In the genomic region with DNA sequence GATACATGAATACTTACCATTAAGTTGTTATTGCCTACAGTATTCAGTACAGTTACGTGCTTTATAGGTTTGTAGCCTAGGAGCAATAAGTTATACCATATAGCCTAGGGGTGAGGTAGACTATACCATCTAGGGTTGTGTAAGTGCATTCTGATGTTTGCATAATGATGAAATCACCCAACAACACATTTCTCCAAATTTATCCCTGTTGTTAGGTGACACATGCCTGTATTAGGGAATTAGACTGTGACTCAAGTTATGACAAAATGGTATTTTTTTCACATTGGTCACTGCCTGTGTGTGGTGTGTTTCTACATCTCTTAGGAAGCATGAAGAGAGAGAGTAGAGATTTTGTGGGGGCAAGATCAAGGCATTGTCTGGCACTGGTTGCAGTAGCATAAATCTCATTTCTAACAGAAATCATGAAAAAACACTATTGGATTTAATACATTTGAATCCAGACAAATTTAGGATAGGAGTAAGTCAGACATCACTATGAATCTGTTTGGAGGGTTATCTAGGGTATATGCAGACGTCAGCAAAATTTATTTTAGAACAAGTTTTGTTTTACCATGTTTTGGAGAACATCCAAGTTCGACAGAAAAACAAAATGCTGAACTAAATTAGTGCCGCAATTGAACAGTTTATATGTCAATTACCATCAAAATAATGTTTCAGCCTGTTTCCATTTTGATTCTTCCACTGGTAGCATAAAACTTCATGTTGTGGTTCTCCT, we compare ENCODE assay signal across 1 cellular context.
TF ChIP-seq lines count a peak whose summit lies in the region.

No MANE protein-coding gene starts in this region.

TF ChIP-seq in K562, 482 proteins besides CTCF, POLR2A, EP300 and RAD21 (continued from another document):
- TF ChIP-seq, protein P1, sequence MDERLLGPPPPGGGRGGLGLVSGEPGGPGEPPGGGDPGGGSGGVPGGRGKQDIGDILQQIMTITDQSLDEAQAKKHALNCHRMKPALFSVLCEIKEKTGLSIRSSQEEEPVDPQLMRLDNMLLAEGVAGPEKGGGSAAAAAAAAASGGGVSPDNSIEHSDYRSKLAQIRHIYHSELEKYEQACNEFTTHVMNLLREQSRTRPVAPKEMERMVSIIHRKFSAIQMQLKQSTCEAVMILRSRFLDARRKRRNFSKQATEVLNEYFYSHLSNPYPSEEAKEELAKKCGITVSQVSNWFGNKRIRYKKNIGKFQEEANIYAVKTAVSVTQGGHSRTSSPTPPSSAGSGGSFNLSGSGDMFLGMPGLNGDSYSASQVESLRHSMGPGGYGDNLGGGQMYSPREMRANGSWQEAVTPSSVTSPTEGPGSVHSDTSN (CRISPR knock-in tag; IDR thresholded peaks at IDR 0.05; ENCODE audit: low read depth), result no peak
- TF ChIP-seq, protein P1 (tag; conservative IDR thresholded peaks at IDR 0.05; ENCODE audit: low read depth), result no peak
- peak; percentile 95 for TF ChIP-seq MAFK (IDR thresholded peaks at IDR 0.05; ENCODE audit: low read length)
- TF ChIP-seq CHD4 (IDR thresholded peaks at IDR 0.05; ENCODE audit: insufficient read depth, insufficient replicate concordance, low read depth, low read length, poor library complexity, severe bottlenecking), result no peak
- no peak for TF ChIP-seq ARID1B (IDR thresholded peaks at IDR 0.05)
- no peak for TF ChIP-seq PTBP1 (IDR thresholded peaks at IDR 0.05; ENCODE audit: low read depth, low read length)
- TF ChIP-seq ZNF316 (IDR thresholded peaks at IDR 0.05), result peak; percentile 89
- no peak for TF ChIP-seq FOS (IDR thresholded peaks at IDR 0.05; ENCODE audit: extremely low read depth, insufficient read length)
- no peak for TF ChIP-seq CEBPG (CRISPR knock-in tag; IDR thresholded peaks at IDR 0.05)
- 0 out of 4 replicates have a peak, but pooled peaks of 1 of the 2 experiments have one; percentile 9 for TF ChIP-seq CEBPG (tag; conservative IDR thresholded peaks at IDR 0.05 in 1 of 2, IDR thresholded peaks at IDR 0.05 in 1 of 2)
- TF ChIP-seq, protein P2, sequence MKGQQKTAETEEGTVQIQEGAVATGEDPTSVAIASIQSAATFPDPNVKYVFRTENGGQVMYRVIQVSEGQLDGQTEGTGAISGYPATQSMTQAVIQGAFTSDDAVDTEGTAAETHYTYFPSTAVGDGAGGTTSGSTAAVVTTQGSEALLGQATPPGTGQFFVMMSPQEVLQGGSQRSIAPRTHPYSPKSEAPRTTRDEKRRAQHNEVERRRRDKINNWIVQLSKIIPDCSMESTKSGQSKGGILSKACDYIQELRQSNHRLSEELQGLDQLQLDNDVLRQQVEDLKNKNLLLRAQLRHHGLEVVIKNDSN (CRISPR knock-in tag; IDR thresholded peaks at IDR 0.05), result no peak
- TF ChIP-seq PTTG1 (tag; IDR thresholded peaks at IDR 0.05; ENCODE audit: low read depth), result no peak
- TF ChIP-seq ZNF217 (CRISPR knock-in tag; IDR thresholded peaks at IDR 0.05), result no peak
- TF ChIP-seq MAFG (tag; conservative IDR thresholded peaks at IDR 0.05), result peak; percentile 80
- TF ChIP-seq, protein P3, sequence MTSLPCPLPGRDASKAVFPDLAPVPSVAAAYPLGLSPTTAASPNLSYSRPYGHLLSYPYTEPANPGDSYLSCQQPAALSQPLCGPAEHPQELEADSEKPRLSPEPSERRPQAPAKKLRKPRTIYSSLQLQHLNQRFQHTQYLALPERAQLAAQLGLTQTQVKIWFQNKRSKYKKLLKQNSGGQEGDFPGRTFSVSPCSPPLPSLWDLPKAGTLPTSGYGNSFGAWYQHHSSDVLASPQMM (CRISPR knock-in tag; IDR thresholded peaks at IDR 0.05), result no peak
- TF ChIP-seq C11orf30 (IDR thresholded peaks at IDR 0.05; ENCODE audit: low read depth), result peak; percentile 76
- TF ChIP-seq ZNF695 (CRISPR knock-in tag; IDR thresholded peaks at IDR 0.05), result no peak
- TF ChIP-seq, protein P4, sequence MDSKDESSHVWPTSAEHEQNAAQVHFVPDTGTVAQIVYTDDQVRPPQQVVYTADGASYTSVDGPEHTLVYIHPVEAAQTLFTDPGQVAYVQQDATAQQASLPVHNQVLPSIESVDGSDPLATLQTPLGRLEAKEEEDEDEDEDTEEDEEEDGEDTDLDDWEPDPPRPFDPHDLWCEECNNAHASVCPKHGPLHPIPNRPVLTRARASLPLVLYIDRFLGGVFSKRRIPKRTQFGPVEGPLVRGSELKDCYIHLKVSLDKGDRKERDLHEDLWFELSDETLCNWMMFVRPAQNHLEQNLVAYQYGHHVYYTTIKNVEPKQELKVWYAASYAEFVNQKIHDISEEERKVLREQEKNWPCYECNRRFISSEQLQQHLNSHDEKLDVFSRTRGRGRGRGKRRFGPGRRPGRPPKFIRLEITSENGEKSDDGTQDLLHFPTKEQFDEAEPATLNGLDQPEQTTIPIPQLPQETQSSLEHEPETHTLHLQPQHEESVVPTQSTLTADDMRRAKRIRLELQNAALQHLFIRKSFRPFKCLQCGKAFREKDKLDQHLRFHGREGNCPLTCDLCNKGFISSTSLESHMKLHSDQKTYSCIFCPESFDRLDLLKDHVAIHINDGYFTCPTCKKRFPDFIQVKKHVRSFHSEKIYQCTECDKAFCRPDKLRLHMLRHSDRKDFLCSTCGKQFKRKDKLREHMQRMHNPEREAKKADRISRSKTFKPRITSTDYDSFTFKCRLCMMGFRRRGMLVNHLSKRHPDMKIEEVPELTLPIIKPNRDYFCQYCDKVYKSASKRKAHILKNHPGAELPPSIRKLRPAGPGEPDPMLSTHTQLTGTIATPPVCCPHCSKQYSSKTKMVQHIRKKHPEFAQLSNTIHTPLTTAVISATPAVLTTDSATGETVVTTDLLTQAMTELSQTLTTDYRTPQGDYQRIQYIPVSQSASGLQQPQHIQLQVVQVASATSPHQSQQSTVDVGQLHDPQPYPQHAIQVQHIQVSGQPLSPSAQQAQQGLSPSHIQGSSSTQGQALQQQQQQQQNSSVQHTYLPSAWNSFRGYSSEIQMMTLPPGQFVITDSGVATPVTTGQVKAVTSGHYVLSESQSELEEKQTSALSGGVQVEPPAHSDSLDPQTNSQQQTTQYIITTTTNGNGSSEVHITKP (IDR thresholded peaks at IDR 0.05; ENCODE audit: partially characterized antibody), result peak; percentile 29
- TF ChIP-seq ATF1 (CRISPR knock-in tag; IDR thresholded peaks at IDR 0.05), result no peak
- no peak for TF ChIP-seq ATF1 (tag; IDR thresholded peaks at IDR 0.05)
- no peak for TF ChIP-seq SNIP1 (IDR thresholded peaks at IDR 0.05; ENCODE audit: low read depth)
- TF ChIP-seq TAF1 (IDR thresholded peaks at IDR 0.05; ENCODE audit: control insufficient read depth, extremely low read depth, insufficient read depth, low read length, severe bottlenecking), result no peak
- TF ChIP-seq, protein P5, sequence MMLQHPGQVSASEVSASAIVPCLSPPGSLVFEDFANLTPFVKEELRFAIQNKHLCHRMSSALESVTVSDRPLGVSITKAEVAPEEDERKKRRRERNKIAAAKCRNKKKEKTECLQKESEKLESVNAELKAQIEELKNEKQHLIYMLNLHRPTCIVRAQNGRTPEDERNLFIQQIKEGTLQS (IDR thresholded peaks at IDR 0.05), result peak; percentile 16; the same call in 1 of the 2 replicates
- TF ChIP-seq, protein P5 (CRISPR knock-in tag; conservative IDR thresholded peaks at IDR 0.05), result no peak
- TF ChIP-seq MAFF (IDR thresholded peaks at IDR 0.05; ENCODE audit: low read length), result peak; percentile 93
